ENCODE assay signal across 16 cellular contexts in genomic region chr2:18132697-18133096, GRCh38.
DNase-seq lines count a peak whose midpoint lies in the region; ATAC-seq and TF ChIP-seq lines count a peak whose summit lies in the region.
"Had no signal": no experiment of that assay in that cellular context is flagged by ENCODE, and none has a peak within 500 bp of the region (broad histone marks: within the 10 kb centered on the region; RNA-seq: fewer than 3 reads in every experiment).

No MANE protein-coding gene starts in this region.

- H3K4me3 ChIP-seq in GM12865 (ENCODE audit: low read depth, low read length): no peak overlapping the region
- H3K4me3 ChIP-seq: prostate gland, stomach had no signal

- TF ChIP-seq CTCF in GM12865 (IDR thresholded peaks at IDR 0.05; ENCODE audit: insufficient read depth, low read depth, low read length, missing control alignments): no peak
- no peak for TF ChIP-seq CTCF in GM13976 (IDR thresholded peaks at IDR 0.05; ENCODE audit: borderline replicate concordance, control extremely low read depth, extremely low read depth, insufficient read depth, missing control alignments)

- ATAC-seq in HG02981 (IDR thresholded peaks at IDR 0.05; ENCODE audit: unreplicated experiment) (peak; percentile 55), HG03520 (IDR thresholded peaks at IDR 0.05; ENCODE audit: unreplicated experiment) (no peak), HG03457 (IDR thresholded peaks at IDR 0.05; ENCODE audit: unreplicated experiment) (no peak)
- ATAC-seq: foreskin keratinocyte, HCT116 had no signal

- DNase-seq in GM12865 (ENCODE audit: low read depth) (peak; percentile 26), OCI-M1 (lab: John Stamatoyannopoulos, UW) (peak; percentile 10), iris pigment epithelial cell (ENCODE audit: low read depth) (peak; percentile 70), GM13976 (ENCODE audit: low spot score) (no peak)
- DNase-seq in activated naive CD4-positive, alpha-beta T cell treated with anti-CD3 and anti-CD28 coated beads, Interleukin-2, amount 50 U/mL, for 16 hours: no peak
- DNase-seq: foreskin keratinocyte, GF-D8, Karpas-422, NCI-H2227 treated with DMSO at 0.1 percent for 48 hours, stomach, T1000 had no signal

- in situ Hi-C loops in GM13976 (cut with MboI; ENCODE audit: low sequenced_read_pairs, unreplicated experiment): no loop called here

Comparison
In these comparisons a context has a peak if more than half of its experiments do, and no peak if none do; other contexts are left out.
1. DNase-seq: peak in GM12865 (single experiment), OCI-M1 (single experiment) and iris pigment epithelial cell (single experiment); none in GM13976 (single experiment) and activated naive CD4-positive, alpha-beta T cell treated with anti-CD3 and anti-CD28 coated beads, Interleukin-2, amount 50 U/mL, for 16 hours (single experiment).